Comparison of ENCODE assay signal across 9 cellular contexts in genomic region chr20:47181056-47181862, GRCh38.
DNase-seq lines count a peak whose midpoint lies in the region; ATAC-seq, FAIRE-seq and TF ChIP-seq lines count a peak whose summit lies in the region.
"Had no signal": no experiment of that assay in that cellular context is flagged by ENCODE, and none has a peak within 500 bp of the region (broad histone marks: within the 10 kb centered on the region; RNA-seq: fewer than 3 reads in every experiment).

No MANE protein-coding gene starts in this region.

- H3K9me3 ChIP-seq in AG04450 (ENCODE audit: control insufficient read depth, insufficient read depth, low read length) (no peaks in the 10 kb centered on the region), OCI-LY1 (ENCODE audit: low read length) (no peaks in the 10 kb centered on the region), endothelial cell of umbilical vein (replicated peaks; ENCODE audit: control insufficient read depth, insufficient read depth, low read length) (no peaks in the 10 kb centered on the region), spleen (no peaks in the 10 kb centered on the region)
- H3K9me3 ChIP-seq: body of pancreas had no signal

- FAIRE-seq in endothelial cell of umbilical vein (lab: Jason Lieb, UNC): peak; percentile 99

- peak overlapping the region; percentile 56 for H2AFZ ChIP-seq in OCI-LY1 (ENCODE audit: low read length)
- H2AFZ ChIP-seq in endothelial cell of umbilical vein (ENCODE audit: low read depth, low read length): peak overlapping the region; percentile 28

- no peaks in the 10 kb centered on the region for H3K9me1 ChIP-seq in endothelial cell of umbilical vein (replicated peaks; ENCODE audit: control insufficient read depth, extremely low read depth, insufficient read depth, low read length)

- H3K4me1 ChIP-seq in OCI-LY1 (ENCODE audit: insufficient read depth, low read length, severe bottlenecking) (no peaks in the 10 kb centered on the region), endothelial cell of umbilical vein (ENCODE audit: control insufficient read depth, extremely low read depth, insufficient read depth, low read length) (no peaks in the 10 kb centered on the region), spleen (no peaks in the 10 kb centered on the region)
- H3K4me1 ChIP-seq: body of pancreas had no signal

- H3K9ac ChIP-seq in OCI-LY1 (ENCODE audit: low read length) (no peak overlapping the region), endothelial cell of umbilical vein (replicated peaks; ENCODE audit: extremely low read depth, insufficient read depth, low read length) (no peak overlapping the region)

- DNase-seq in AG04450 (ENCODE audit: low read depth, low spot score) (peak; percentile 29), endothelial cell of umbilical vein (ENCODE audit: low read depth, low spot score) (peak; percentile 57), spleen (peak; percentile 53), retina (no peak)

- POLR2A ChIA-PET in AG04450 (lab: Yijun Ruan, JAX): no interaction called here
- POLR2A ChIA-PET in endothelial cell of umbilical vein (lab: Charles Lee): interaction anchor here (0.6 kb wide), 1 partner anchor 217 kb away, joined by 3 read pairs; no protein-coding TSS in a partner anchor

- ATAC-seq in GM18907 (IDR thresholded peaks at IDR 0.05; ENCODE audit: unreplicated experiment): peak; percentile 46
- ATAC-seq in GM21723 (IDR thresholded peaks at IDR 0.05; ENCODE audit: unreplicated experiment): no peak
- no peak for ATAC-seq in GM18517 (IDR thresholded peaks at IDR 0.05; ENCODE audit: unreplicated experiment)
- ATAC-seq: body of pancreas had no signal

- H3F3A ChIP-seq in OCI-LY1 (ENCODE audit: insufficient read depth, low read length): no peaks in the 10 kb centered on the region

- H3K4me3 ChIP-seq in AG04450 (ENCODE audit: low read depth, low read length) (no peak overlapping the region), OCI-LY1 (ENCODE audit: low read depth, low read length, poor library complexity, severe bottlenecking) (no peak overlapping the region), endothelial cell of umbilical vein (replicated peaks in 1 of 3; ENCODE audit: insufficient read depth in 1 of 3, low read depth in 1 of 3, low read length in 3 of 3) (no peak overlapping the region), spleen (no peak overlapping the region)
- H3K4me3 ChIP-seq: body of pancreas had no signal

- H3K79me2 ChIP-seq in OCI-LY1 (ENCODE audit: insufficient read depth, low read length) (no peaks in the 10 kb centered on the region), endothelial cell of umbilical vein (ENCODE audit: control insufficient read depth, insufficient read depth, low read length) (no peaks in the 10 kb centered on the region)

- H3K9me2 ChIP-seq in OCI-LY1 (ENCODE audit: low read depth, low read length): no peaks in the 10 kb centered on the region

- TF ChIP-seq POLR2A in endothelial cell of umbilical vein (IDR thresholded peaks at IDR 0.05; ENCODE audit: low read depth, low read length) (no peak), spleen (IDR thresholded peaks at IDR 0.05) (no peak)

- intact Hi-C loops in endothelial cell of umbilical vein (cut with micrococcal nuclease) (no loop called here), spleen (cut with DNase I; ENCODE audit: low total_unique reads) (no loop called here)

- TF ChIP-seq CTCF in AG04450 (IDR thresholded peaks at IDR 0.05; ENCODE audit: low read depth, low read length) (no peak), OCI-LY1 (IDR thresholded peaks at IDR 0.05; ENCODE audit: low read length) (no peak), endothelial cell of umbilical vein (IDR thresholded peaks at IDR 0.05; ENCODE audit: extremely low read depth in 1 of 2, insufficient read depth in 1 of 2, low read depth in 1 of 2, low read length in 2 of 2) (no peak), spleen (IDR thresholded peaks at IDR 0.05 in 8 of 11, conservative IDR thresholded peaks at IDR 0.05 in 3 of 11) (no peak)

- H3K4me2 ChIP-seq in OCI-LY1 (ENCODE audit: low read length) (no peak overlapping the region), endothelial cell of umbilical vein (ENCODE audit: insufficient read depth, low read length) (no peak overlapping the region)

- no peaks in the 10 kb centered on the region for H4K20me1 ChIP-seq in OCI-LY1 (ENCODE audit: insufficient read depth, low read length)
- H4K20me1 ChIP-seq in endothelial cell of umbilical vein (replicated peaks; ENCODE audit: control insufficient read depth, extremely low read depth, insufficient read depth, low read length): no peaks in the 10 kb centered on the region

- CTCF ChIA-PET in AG04450 (lab: Charles Lee) (interaction anchor here (0.9 to 1.1 kb wide), 2 partner anchors 15 to 427 kb away, joined by 3 to 5 read pairs; no protein-coding TSS in a partner anchor), endothelial cell of umbilical vein (lab: Charles Lee) (interaction anchor here (0.6 kb wide), 2 partner anchors 15 to 1095 kb away, joined by 3 read pairs; no protein-coding TSS in a partner anchor)

- 72 to 79% (median 75%) methylated on average over 5 of the region's 5 CpGs for WGBS in spleen, 5 donors

- no TSS peak for BruUV-seq in endothelial cell of umbilical vein (replicated peaks; lab: Mats Ljungman, UMichigan)

- H3K36me3 ChIP-seq in OCI-LY1 (ENCODE audit: insufficient read depth, low read length): no peaks in the 10 kb centered on the region
- H3K36me3 ChIP-seq in endothelial cell of umbilical vein (ENCODE audit: control insufficient read depth in 2 of 2, extremely low read depth in 1 of 2, insufficient read depth in 2 of 2, low read length in 2 of 2): no peaks in the 10 kb centered on the region
- H3K36me3 ChIP-seq in spleen: no peaks in the 10 kb centered on the region

- no peak overlapping the region for H3K27ac ChIP-seq in AG04450 (ENCODE audit: low read depth, low read length)
- H3K27ac ChIP-seq in OCI-LY1 (ENCODE audit: low read depth, low read length, poor library complexity, severe bottlenecking): no peak overlapping the region
- H3K27ac ChIP-seq in endothelial cell of umbilical vein (ENCODE audit: insufficient read depth, low read depth, low read length): no peak overlapping the region
- H3K27ac ChIP-seq in spleen: no peak overlapping the region
- H3K27ac ChIP-seq: body of pancreas had no signal

- dilution Hi-C loops in endothelial cell of umbilical vein (cut with MboI; ENCODE audit: extremely low pct_ligation_motif_present, low sequenced_read_pairs): no loop called here

- no peaks in the 10 kb centered on the region for H3K27me3 ChIP-seq in AG04450 (ENCODE audit: control insufficient read depth, insufficient read depth, low read length)
- H3K27me3 ChIP-seq in OCI-LY1 (ENCODE audit: insufficient read depth, low read length): 0 out of 2 replicates have a peak, but pooled peaks cover 4% of the 10 kb centered on the region
- peaks cover 0 to 2% of the 10 kb centered on the region in 2 experiments for H3K27me3 ChIP-seq in endothelial cell of umbilical vein (ENCODE audit: control insufficient read depth in 2 of 2, insufficient read depth in 2 of 2, low read length in 2 of 2)
- peaks cover 0 to 12% (median 0%) of the 10 kb centered on the region in 7 donors for H3K27me3 ChIP-seq in spleen (replicated peaks in 1 of 7)
- H3K27me3 ChIP-seq: body of pancreas had no signal

TF ChIP-seq in endothelial cell of umbilical vein, 7 proteins besides CTCF, POLR2A, EP300 and RAD21:
- no peak for TF ChIP-seq POLR2AphosphoS5 (IDR thresholded peaks at IDR 0.05; ENCODE audit: insufficient read depth, low read depth, low read length)
- peak; percentile 72 for TF ChIP-seq FOS (IDR thresholded peaks at IDR 0.05; ENCODE audit: borderline replicate concordance, insufficient read depth, low read length)
- peak; percentile 77 for TF ChIP-seq MAX (IDR thresholded peaks at IDR 0.05; ENCODE audit: insufficient read depth, insufficient read length)
- TF ChIP-seq JUN (IDR thresholded peaks at IDR 0.05; ENCODE audit: borderline replicate concordance, insufficient read depth, insufficient read length, low read depth): no peak
- TF ChIP-seq GATA2 (IDR thresholded peaks at IDR 0.05; ENCODE audit: insufficient read depth, insufficient read length, low read depth, low read length): no peak
- no peak for TF ChIP-seq MYC (IDR thresholded peaks at IDR 0.05; ENCODE audit: low read depth, low read length)
- TF ChIP-seq EZH2 (IDR thresholded peaks at IDR 0.05; ENCODE audit: borderline replicate concordance, low read depth, low read length, severe bottlenecking): no peak
TF ChIP-seq in endothelial cell of umbilical vein: peak in this region for 2.
